Comparison of ENCODE assay signal across 25 cellular contexts in the genomic region with DNA sequence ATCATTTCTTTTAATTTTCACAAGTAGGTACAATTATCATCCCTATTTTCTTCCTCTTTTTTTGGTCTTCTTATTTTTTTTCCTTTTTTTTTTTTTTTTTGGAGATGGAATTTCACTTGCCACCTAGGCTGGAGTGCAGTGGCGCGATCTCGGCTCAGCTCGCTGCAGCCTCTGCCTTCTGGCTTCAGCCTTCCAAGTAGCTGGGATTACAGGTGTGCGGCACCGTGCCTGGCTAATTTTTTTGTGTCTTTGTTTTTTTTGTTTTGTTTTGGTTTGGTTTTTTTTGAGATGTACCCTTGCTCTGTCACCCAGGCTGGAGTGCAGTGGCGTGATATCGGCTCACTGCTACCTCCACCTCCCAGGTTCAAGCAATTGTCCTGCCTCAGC.
"Had no signal": no experiment of that assay in that cellular context is flagged by ENCODE, and none has a peak within 500 bp of the region (broad histone marks: within the 10 kb centered on the region; RNA-seq: fewer than 3 reads in every experiment).

No MANE protein-coding gene starts in this region.

- H3K4me3 ChIP-seq: right lobe of liver, skin epidermis, thoracic aorta, uterus had no signal

- H3K4me3 Mint-ChIP-seq: activated CD4-positive, alpha-beta T cell treated with anti-CD3 and anti-CD28 coated beads for 36 hours; activated CD8-positive, alpha-beta memory T cell treated with anti-CD3 and anti-CD28 coated beads, Interleukin-2, amount 10 ng/mL, durations not matched to agents 7 days and 5 days; activated CD8-positive, alpha-beta T cell treated with anti-CD3 and anti-CD28 coated beads, Interleukin-2, amount 10 ng/mL, durations not matched to agents 7 days and 5 days; activated naive CD4-positive, alpha-beta T cell treated with anti-CD3 and anti-CD28 coated beads for 36 hours; activated naive CD8-positive, alpha-beta T cell treated with anti-CD3 and anti-CD28 coated beads, Interleukin-2, amount 10 ng/mL, durations not matched to agents 7 days and 5 days; nephron had no signal

- FAIRE-seq: colon, frontal cortex had no signal

- H3K36me3 ChIP-seq: uterus had no signal

- H3K9me3 Mint-ChIP-seq: activated naive CD4-positive, alpha-beta T cell treated with anti-CD3 and anti-CD28 coated beads for 36 hours; activated naive CD8-positive, alpha-beta T cell treated with anti-CD3 and anti-CD28 coated beads, Interleukin-2, amount 10 ng/mL, durations not matched to agents 7 days and 5 days; nephron had no signal

- H3K27ac ChIP-seq: neutrophil, right lobe of liver, skin epidermis, thoracic aorta, uterus had no signal

- DNase-seq: activated CD4-positive, alpha-beta T cell treated with anti-CD3 and anti-CD28 coated beads for 36 hours; activated CD4-positive, CD25-positive, alpha-beta regulatory T cell; activated CD8-positive, alpha-beta memory T cell treated with anti-CD3 and anti-CD28 coated beads, Interleukin-2, amount 10 ng/mL, durations not matched to agents 7 days and 5 days; activated CD8-positive, alpha-beta T cell treated with anti-CD3 and anti-CD28 coated beads, Interleukin-2, amount 10 ng/mL, durations not matched to agents 7 days and 5 days; activated effector memory CD4-positive, alpha-beta T cell treated with anti-CD3 and anti-CD28 coated beads, Interleukin-2, amount 50 U/mL, for 16 hours; activated naive CD4-positive, alpha-beta T cell treated with anti-CD3 and anti-CD28 coated beads for 36 hours; activated naive CD8-positive, alpha-beta T cell treated with anti-CD3 and anti-CD28 coated beads, Interleukin-2, amount 10 ng/mL, durations not matched to agents 7 days and 5 days; central memory CD4-positive, alpha-beta T cell; dermis blood vessel endothelial cell; effector CD8-positive, alpha-beta T cell; glutamatergic neuron; left cardiac atrium; left ventricle myocardium superior; right lobe of liver; stimulated activated CD4-positive, alpha-beta T cell treated with anti-CD3 and anti-CD28 coated beads, Interleukin-2, amount 100 ng/mL, for 24 hours; stimulated activated naive CD4-positive, alpha-beta T cell; T-helper 2 cell; trophoblast cell; uterus had no signal

- H3K27me3 Mint-ChIP-seq: activated CD4-positive, alpha-beta T cell treated with anti-CD3 and anti-CD28 coated beads for 36 hours; activated CD8-positive, alpha-beta memory T cell treated with anti-CD3 and anti-CD28 coated beads, Interleukin-2, amount 10 ng/mL, durations not matched to agents 7 days and 5 days; activated naive CD8-positive, alpha-beta T cell treated with anti-CD3 and anti-CD28 coated beads, Interleukin-2, amount 10 ng/mL, durations not matched to agents 7 days and 5 days had no signal

- H3K4me1 Mint-ChIP-seq: nephron had no signal

- ATAC-seq: activated CD4-positive, alpha-beta T cell treated with anti-CD3 and anti-CD28 coated beads for 36 hours; activated CD8-positive, alpha-beta memory T cell treated with anti-CD3 and anti-CD28 coated beads, Interleukin-2, amount 10 ng/mL, durations not matched to agents 7 days and 5 days; left cardiac atrium; left ventricle myocardium superior had no signal

- H3K27me3 ChIP-seq: neutrophil, right lobe of liver, uterus had no signal

- H3K9me3 ChIP-seq: neutrophil, right lobe of liver, thoracic aorta, uterus had no signal

- H3K27ac Mint-ChIP-seq: activated CD4-positive, alpha-beta T cell treated with anti-CD3 and anti-CD28 coated beads for 36 hours; activated CD8-positive, alpha-beta memory T cell treated with anti-CD3 and anti-CD28 coated beads, Interleukin-2, amount 10 ng/mL, durations not matched to agents 7 days and 5 days; activated CD8-positive, alpha-beta T cell treated with anti-CD3 and anti-CD28 coated beads, Interleukin-2, amount 10 ng/mL, durations not matched to agents 7 days and 5 days; activated naive CD4-positive, alpha-beta T cell treated with anti-CD3 and anti-CD28 coated beads for 36 hours; activated naive CD8-positive, alpha-beta T cell treated with anti-CD3 and anti-CD28 coated beads, Interleukin-2, amount 10 ng/mL, durations not matched to agents 7 days and 5 days; nephron had no signal
